Comparison of ENCODE assay signal across 1 cellular context in the genomic region with DNA sequence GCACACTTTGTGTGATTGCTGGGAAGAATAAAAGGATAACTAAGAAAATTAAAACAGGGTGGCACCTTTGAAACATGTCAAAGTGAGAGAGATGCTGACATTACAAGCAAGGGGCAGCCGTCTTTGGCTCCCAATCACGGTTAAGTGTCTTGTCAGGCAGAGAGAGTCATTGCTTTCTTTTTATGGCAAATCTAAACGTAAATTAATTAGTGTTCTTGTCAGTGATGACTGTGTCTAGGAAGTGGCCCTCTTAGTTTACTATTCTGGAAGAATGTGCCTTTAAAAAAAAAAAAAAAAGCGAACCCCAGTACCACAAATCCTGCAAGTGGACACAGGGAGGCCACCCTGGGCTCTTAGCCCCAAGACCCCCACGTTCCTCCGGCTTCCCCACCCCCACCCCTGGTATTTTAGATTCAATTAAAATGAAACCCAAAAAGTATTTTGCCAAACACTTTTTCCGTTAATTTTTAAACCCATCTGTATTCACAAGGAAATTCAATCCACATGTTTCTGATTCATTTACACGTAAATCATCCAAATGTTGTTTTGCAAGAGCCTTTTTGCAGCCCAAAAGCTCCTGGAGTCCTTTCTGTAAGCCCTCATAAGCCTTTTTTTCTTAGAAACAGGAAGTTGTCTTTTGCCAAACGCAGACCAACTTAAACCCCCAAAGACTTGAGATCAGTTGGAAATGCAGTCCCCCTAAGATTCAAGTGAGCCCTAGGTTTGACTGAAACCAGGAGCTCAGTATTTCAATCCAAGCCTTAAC.
TF ChIP-seq lines count a peak whose summit lies in the region.

No MANE protein-coding gene starts in this region.

TF ChIP-seq in WTC11, 78 proteins besides CTCF, POLR2A, EP300 and RAD21 (continued from another document):
- TF ChIP-seq, protein P1, sequence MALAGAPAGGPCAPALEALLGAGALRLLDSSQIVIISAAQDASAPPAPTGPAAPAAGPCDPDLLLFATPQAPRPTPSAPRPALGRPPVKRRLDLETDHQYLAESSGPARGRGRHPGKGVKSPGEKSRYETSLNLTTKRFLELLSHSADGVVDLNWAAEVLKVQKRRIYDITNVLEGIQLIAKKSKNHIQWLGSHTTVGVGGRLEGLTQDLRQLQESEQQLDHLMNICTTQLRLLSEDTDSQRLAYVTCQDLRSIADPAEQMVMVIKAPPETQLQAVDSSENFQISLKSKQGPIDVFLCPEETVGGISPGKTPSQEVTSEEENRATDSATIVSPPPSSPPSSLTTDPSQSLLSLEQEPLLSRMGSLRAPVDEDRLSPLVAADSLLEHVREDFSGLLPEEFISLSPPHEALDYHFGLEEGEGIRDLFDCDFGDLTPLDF (CRISPR knock-in tag; IDR thresholded peaks at IDR 0.05) = no peak
- TF ChIP-seq, protein P2, sequence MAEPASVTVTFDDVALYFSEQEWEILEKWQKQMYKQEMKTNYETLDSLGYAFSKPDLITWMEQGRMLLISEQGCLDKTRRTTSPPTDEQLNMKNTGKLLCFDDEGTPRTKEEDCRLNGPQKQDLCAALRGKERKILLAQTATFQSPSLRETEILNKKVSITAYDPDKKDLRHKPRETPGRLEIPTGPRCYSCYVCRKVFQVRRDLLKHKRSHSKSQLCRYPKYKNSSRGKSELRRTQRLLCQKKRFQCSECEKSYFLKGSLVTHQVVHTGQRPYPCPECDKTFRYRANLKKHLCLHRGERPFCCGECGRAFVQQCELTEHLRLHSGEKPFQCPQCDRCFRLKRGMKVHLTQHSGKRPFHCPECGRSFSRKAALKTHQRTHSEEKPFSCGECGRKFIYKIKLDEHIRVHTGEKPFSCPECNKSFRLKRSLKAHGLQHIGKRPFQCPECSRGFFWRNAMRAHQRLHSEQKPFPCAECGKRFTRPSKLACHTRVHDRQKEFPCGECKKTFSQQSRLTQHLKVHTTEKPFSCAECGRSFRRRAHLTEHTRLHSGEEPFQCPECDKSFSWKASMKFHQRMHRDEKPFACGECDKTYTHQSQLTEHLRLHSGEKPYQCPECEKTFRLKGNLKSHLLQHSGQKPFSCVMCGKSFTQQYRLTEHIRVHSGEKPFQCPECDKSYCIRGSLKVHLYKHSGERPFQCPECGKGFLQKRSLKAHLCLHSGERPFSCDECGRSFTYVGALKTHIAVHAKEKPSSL (CRISPR knock-in tag; conservative IDR thresholded peaks at IDR 0.05) = no peak
- TF ChIP-seq IRF2 (CRISPR knock-in tag; IDR thresholded peaks at IDR 0.05; ENCODE audit: borderline replicate concordance, low read depth) (no peak), ZNF671 (CRISPR knock-in tag; IDR thresholded peaks at IDR 0.05) (no peak)
